In genomic region chr16:23391381-23392222, GRCh38 we compare ENCODE assay signal across 14 cellular contexts.
"Had no signal": no experiment of that assay in that cellular context is flagged by ENCODE, and none has a peak within 500 bp of the region (broad histone marks: within the 10 kb centered on the region; RNA-seq: fewer than 3 reads in every experiment).

No MANE protein-coding gene starts in this region.

- H3K4me3 ChIP-seq: dorsolateral prefrontal cortex had no signal

- DNase-seq: activated CD4-positive, alpha-beta T cell treated with anti-CD3 and anti-CD28 coated beads, Interleukin-2, amount 10 ng/mL, durations not matched to agents 24 days and 14 days; activated CD4-positive, CD25-positive, alpha-beta regulatory T cell; activated CD8-positive, alpha-beta T cell treated with anti-CD3 and anti-CD28 coated beads, Interleukin-2, amount 10 ng/mL, durations not matched to agents 7 days and 5 days; activated naive CD8-positive, alpha-beta T cell treated with anti-CD3 and anti-CD28 coated beads, Interleukin-2, amount 10 ng/mL, durations not matched to agents 7 days and 5 days; endodermal cell; erythroblast; nephron progenitor cell; stimulated activated CD4-positive, alpha-beta T cell treated with anti-CD3 and anti-CD28 coated beads, Interleukin-1b, Interleukin-23, amount 100 ng/mL, for 48 hours; stimulated activated naive CD8-positive, alpha-beta T cell treated with anti-CD3 and anti-CD28 coated beads, Interleukin-15, amount 100 ng/mL, for 72 hours; T-helper 2 cell had no signal

- ATAC-seq: activated CD8-positive, alpha-beta T cell treated with anti-CD3 and anti-CD28 coated beads, Interleukin-2, amount 10 ng/mL, durations not matched to agents 7 days and 5 days; sciatic nerve; stimulated activated naive CD8-positive, alpha-beta T cell treated with anti-CD3 and anti-CD28 coated beads, Interleukin-15, amount 100 ng/mL, for 72 hours had no signal

- H3K27me3 ChIP-seq: dorsolateral prefrontal cortex had no signal

- FAIRE-seq: bronchial epithelial cell, islet of Langerhans had no signal
